ENCODE assay signal across 20 cellular contexts in genomic region chr2:53820038-53820437, GRCh38.
"Had no signal": no experiment of that assay in that cellular context is flagged by ENCODE, and none has a peak within 500 bp of the region (broad histone marks: within the 10 kb centered on the region; RNA-seq: fewer than 3 reads in every experiment).

No MANE protein-coding gene starts in this region.

- H3K4me1 Mint-ChIP-seq: naive thymus-derived CD8-positive, alpha-beta T cell; stimulated activated naive CD8-positive, alpha-beta T cell treated with anti-CD3 and anti-CD28 coated beads, Interleukin-15, amount 100 ng/mL, for 72 hours had no signal

- H3K4me1 ChIP-seq: left lung, psoas muscle, sigmoid colon, spleen, suprapubic skin, upper lobe of right lung, vagina had no signal

- H3K27me3 Mint-ChIP-seq: effector memory CD8-positive, alpha-beta T cell; naive thymus-derived CD8-positive, alpha-beta T cell; stimulated activated naive CD8-positive, alpha-beta T cell treated with anti-CD3 and anti-CD28 coated beads, Interleukin-15, amount 100 ng/mL, for 72 hours had no signal

- ATAC-seq: effector memory CD8-positive, alpha-beta T cell; naive thymus-derived CD8-positive, alpha-beta T cell; psoas muscle; stimulated activated naive CD8-positive, alpha-beta T cell treated with anti-CD3 and anti-CD28 coated beads, Interleukin-15, amount 100 ng/mL, for 72 hours; upper lobe of right lung had no signal

- H3K27ac ChIP-seq: coronary artery, left lung, psoas muscle, sigmoid colon, spleen, suprapubic skin, upper lobe of right lung, vagina had no signal

- H3K4me3 Mint-ChIP-seq: effector memory CD8-positive, alpha-beta T cell; naive thymus-derived CD8-positive, alpha-beta T cell; nephron progenitor cell; stimulated activated naive CD8-positive, alpha-beta T cell treated with anti-CD3 and anti-CD28 coated beads, Interleukin-15, amount 100 ng/mL, for 72 hours had no signal

- H3K9me3 ChIP-seq: left lung, psoas muscle, sigmoid colon, spleen, suprapubic skin, transverse colon, upper lobe of right lung, vagina had no signal

- H3K4me3 ChIP-seq: coronary artery, left lung, psoas muscle, sigmoid colon, spleen, suprapubic skin, upper lobe of right lung, vagina had no signal

- H3K9me3 Mint-ChIP-seq: effector memory CD8-positive, alpha-beta T cell; naive thymus-derived CD8-positive, alpha-beta T cell; nephron progenitor cell; stimulated activated naive CD8-positive, alpha-beta T cell treated with anti-CD3 and anti-CD28 coated beads, Interleukin-15, amount 100 ng/mL, for 72 hours had no signal

- H3K27me3 ChIP-seq: left lung, sigmoid colon, spleen, suprapubic skin, transverse colon, upper lobe of right lung, vagina had no signal

- DNase-seq: dermis blood vessel endothelial cell; effector memory CD8-positive, alpha-beta T cell; left lung; mesendoderm; midbrain; naive thymus-derived CD8-positive, alpha-beta T cell; nephron progenitor cell; nucleus accumbens; psoas muscle; right cardiac atrium; sigmoid colon; spleen; stimulated activated CD4-positive, alpha-beta T cell treated with anti-CD3 and anti-CD28 coated beads, Interleukin-4, amount 100 ng/mL, for 4 hours; stimulated activated naive CD4-positive, alpha-beta T cell; stimulated activated naive CD8-positive, alpha-beta T cell treated with anti-CD3 and anti-CD28 coated beads, Interleukin-15, amount 100 ng/mL, for 72 hours; transverse colon; upper lobe of right lung had no signal
